16 cellular contexts compared by ENCODE assay signal in genomic region chr14:99321955-99322730, GRCh38. TPM values are rescaled to one million over a fixed set of nuclear protein-coding genes. Genes with fewer than 3 reads are reported as not detected.
"Had no signal": no experiment of that assay in that cellular context is flagged by ENCODE, and none has a peak within 500 bp of the region (broad histone marks: within the 10 kb centered on the region; RNA-seq: fewer than 3 reads in every experiment).

No MANE protein-coding gene starts in this region.

- ATAC-seq: activated CD4-positive, alpha-beta T cell treated with anti-CD3 and anti-CD28 coated beads for 36 hours; left cardiac atrium; T-cell had no signal

- H3K27me3 Mint-ChIP-seq: activated CD4-positive, alpha-beta T cell treated with anti-CD3 and anti-CD28 coated beads for 36 hours; activated naive CD8-positive, alpha-beta T cell had no signal

- H3K9ac ChIP-seq: parathyroid adenoma had no signal

- FAIRE-seq: endometrium, urothelium cell line had no signal

- H3K4me1 ChIP-seq: parathyroid adenoma had no signal

- H3K27ac ChIP-seq: parathyroid adenoma, skin epidermis, VCaP had no signal

- H3K4me3 ChIP-seq: lung, skin epidermis had no signal

- H3K27ac Mint-ChIP-seq: activated CD4-positive, alpha-beta T cell treated with anti-CD3 and anti-CD28 coated beads for 36 hours; activated naive CD8-positive, alpha-beta T cell; T-cell had no signal

- H3K79me2 ChIP-seq: parathyroid adenoma had no signal

- H3K36me3 Mint-ChIP-seq: activated naive CD8-positive, alpha-beta T cell; brain; T-cell had no signal

- H3K4me1 Mint-ChIP-seq: brain had no signal

- H2AFZ ChIP-seq: parathyroid adenoma had no signal

- DNase-seq: activated CD4-positive, alpha-beta T cell treated with anti-CD3 and anti-CD28 coated beads for 36 hours; dermis blood vessel endothelial cell; hypothalamus; left cardiac atrium; retina; T-cell had no signal

- H3K9me3 Mint-ChIP-seq: nephron, T-cell had no signal

- H3K4me3 Mint-ChIP-seq: activated CD4-positive, alpha-beta T cell treated with anti-CD3 and anti-CD28 coated beads for 36 hours; activated naive CD8-positive, alpha-beta T cell; brain; nephron; T-cell had no signal

RNA-seq across cellular contexts. Expression of gene BCL11B, which starts 50.1 kb away (rescaled TPM):
- total RNA-seq: fibroblast of villous mesenchyme had no signal
